Comparison of ENCODE assay signal across 13 cellular contexts in genomic region chr9:114316605-114317230, GRCh38.
A peak's percentile ranks its signal among the peaks of the same experiment; 100 is the strongest.
DNase-seq lines count a peak whose midpoint lies in the region; ATAC-seq lines count a peak whose summit lies in the region.
"Had no signal": no experiment of that assay in that cellular context is flagged by ENCODE, and none has a peak within 500 bp of the region (broad histone marks: within the 10 kb centered on the region; RNA-seq: fewer than 3 reads in every experiment).

No MANE protein-coding gene starts in this region.

- no peaks in the 10 kb centered on the region for H3K9me3 Mint-ChIP-seq in stimulated activated naive CD8-positive, alpha-beta T cell treated with anti-CD3 and anti-CD28 coated beads, Interleukin-15, amount 100 ng/mL, for 72 hours

- H3K4me1 Mint-ChIP-seq in stimulated activated naive CD8-positive, alpha-beta T cell treated with anti-CD3 and anti-CD28 coated beads, Interleukin-15, amount 100 ng/mL, for 72 hours: peaks cover 13% of the 10 kb centered on the region

- H3K27ac Mint-ChIP-seq in stimulated activated naive CD8-positive, alpha-beta T cell treated with anti-CD3 and anti-CD28 coated beads, Interleukin-15, amount 100 ng/mL, for 72 hours: peak overlapping the region; percentile 43 to 90

- DNase-seq in stimulated activated naive CD8-positive, alpha-beta T cell treated with anti-CD3 and anti-CD28 coated beads, Interleukin-15, amount 100 ng/mL, for 72 hours: peak in 1 of 2 donors; percentile 5
- no peak for DNase-seq in stimulated activated naive CD8-positive, alpha-beta T cell treated with anti-CD3 and anti-CD28 coated beads, Interleukin-15, Interleukin-2, amounts not matched to agents 100 U/mL and 50 U/mL, for 24 hours
- DNase-seq in SK-N-MC (ENCODE audit: low read depth, low spot score) (no peak), kidney tubule cell (ENCODE audit: low spot score) (peak; percentile 10), NCI-H748 (lab: John Stamatoyannopoulos, UW; ENCODE audit: unreplicated experiment) (no peak), RKO (ENCODE audit: low spot score) (no peak)
- no peak for DNase-seq in stimulated activated CD4-positive, alpha-beta T cell treated with anti-CD3 and anti-CD28 coated beads, Interleukin-2, amount 100 ng/mL, for 24 hours
- DNase-seq: midbrain, NCI-H1092 treated with DMSO at 0.1 percent for 48 hours, NCI-H526 treated with DMSO at 0.1 percent for 48 hours had no signal

- H3K27me3 Mint-ChIP-seq in stimulated activated naive CD8-positive, alpha-beta T cell treated with anti-CD3 and anti-CD28 coated beads, Interleukin-15, amount 100 ng/mL, for 72 hours: no peaks in the 10 kb centered on the region

- H3K9me3 ChIP-seq in SK-N-MC (ENCODE audit: low read depth, low read length): no peaks in the 10 kb centered on the region
- H3K9me3 ChIP-seq: SJSA1, upper lobe of left lung had no signal

- peak overlapping the region; percentile 59 for H3K9ac ChIP-seq in SK-N-MC (ENCODE audit: insufficient read length)

- H3K4me3 Mint-ChIP-seq in stimulated activated naive CD8-positive, alpha-beta T cell treated with anti-CD3 and anti-CD28 coated beads, Interleukin-15, amount 100 ng/mL, for 72 hours: no peak overlapping the region

- H3K36me3 ChIP-seq in SK-N-MC (ENCODE audit: insufficient read depth, low read length): no peaks in the 10 kb centered on the region
- H3K36me3 ChIP-seq: SJSA1, upper lobe of left lung had no signal

- peak overlapping the region; percentile 7; the same call in 1 of the 2 replicates for H3K27ac ChIP-seq in SK-N-MC
- H3K27ac ChIP-seq: SJSA1, upper lobe of left lung had no signal

- ATAC-seq in stimulated activated naive CD8-positive, alpha-beta T cell treated with anti-CD3 and anti-CD28 coated beads, Interleukin-15, amount 100 ng/mL, for 72 hours: no peak
- ATAC-seq in stimulated activated naive CD8-positive, alpha-beta T cell treated with anti-CD3 and anti-CD28 coated beads, Interleukin-15, Interleukin-2, amounts not matched to agents 100 U/mL and 50 U/mL, for 24 hours: no peak
- ATAC-seq in GM21447 (IDR thresholded peaks at IDR 0.05; ENCODE audit: unreplicated experiment): no peak

- no peak overlapping the region for H3K4me3 ChIP-seq in SK-N-MC
- H3K4me3 ChIP-seq: SJSA1, upper lobe of left lung had no signal
